20 cellular contexts compared by ENCODE assay signal in genomic region chr1:21524220-21524619, GRCh38. TPM values are rescaled to one million over a fixed set of nuclear protein-coding genes. Genes with fewer than 3 reads are reported as not detected.
DNase-seq lines count a peak whose midpoint lies in the region; ATAC-seq and TF ChIP-seq lines count a peak whose summit lies in the region.
"Had no signal": no experiment of that assay in that cellular context is flagged by ENCODE, and none has a peak within 500 bp of the region (broad histone marks: within the 10 kb centered on the region; RNA-seq: fewer than 3 reads in every experiment).

No MANE protein-coding gene starts in this region.

- H3K27ac ChIP-seq in left ventricle myocardium inferior (replicated peaks): peak overlapping the region; percentile 57
- no peak overlapping the region for H3K27ac ChIP-seq in right atrium auricular region
- peak overlapping the region; percentile 83 for H3K27ac ChIP-seq in cingulate gyrus (ENCODE audit: low read depth, low read length)
- H3K27ac ChIP-seq: HL-60 had no signal

- CTCF ChIA-PET in activated CD4-positive, alpha-beta T cell treated with anti-CD3 and anti-CD28 coated beads, Interleukin-2, amount 10 ng/mL, durations not matched to agents 7 days and 5 days (lab: Charles Lee): no interaction called here

- no peaks in the 10 kb centered on the region for H3K9me3 ChIP-seq in left ventricle myocardium inferior (replicated peaks)
- H3K9me3 ChIP-seq in right atrium auricular region: no peaks in the 10 kb centered on the region
- H3K9me3 ChIP-seq: MG63 had no signal

- H3K27ac Mint-ChIP-seq in nephron: peak overlapping the region in 2 of 3 experiments; percentile 65 to 66
- no peak overlapping the region for H3K27ac Mint-ChIP-seq in activated CD4-positive, alpha-beta T cell treated with anti-CD3 and anti-CD28 coated beads, Interleukin-2, amount 10 ng/mL, durations not matched to agents 7 days and 5 days

- H3K36me3 ChIP-seq in left ventricle myocardium inferior (no peaks in the 10 kb centered on the region), right atrium auricular region (no peaks in the 10 kb centered on the region)
- H3K36me3 ChIP-seq: MG63 had no signal

- H3K4me1 ChIP-seq in left ventricle myocardium inferior: peaks cover 11% of the 10 kb centered on the region
- no peaks in the 10 kb centered on the region for H3K4me1 ChIP-seq in right atrium auricular region

- H3K27me3 ChIP-seq in left ventricle myocardium inferior (ENCODE audit: low read depth) (no peaks in the 10 kb centered on the region), right atrium auricular region (no peaks in the 10 kb centered on the region)
- H3K27me3 ChIP-seq: MG63 had no signal

- H3K4me3 ChIP-seq in left ventricle myocardium inferior: no peak overlapping the region
- no peak overlapping the region for H3K4me3 ChIP-seq in right atrium auricular region
- H3K4me3 ChIP-seq: GM12878, MG63 had no signal

- no peak for DNase-seq in left ventricle myocardium inferior
- DNase-seq in right atrium auricular region (ENCODE audit: low spot score): no peak
- no peak for DNase-seq in activated CD4-positive, alpha-beta T cell treated with anti-CD3 and anti-CD28 coated beads, Interleukin-2, amount 10 ng/mL, durations not matched to agents 7 days and 5 days
- DNase-seq in stimulated activated CD4-positive, alpha-beta T cell treated with anti-CD3 and anti-CD28 coated beads, Interleukin-4, amount 100 ng/mL, for 1 hour: no peak
- DNase-seq in anterior cingulate cortex (lab: John Stamatoyannopoulos, UW): no peak
- DNase-seq: 8988T, Calu3, HCEC 1CT, KG1, MG63, NCI-H1105, NCI-H1694 treated with DMSO at 0.1 percent for 48 hours, NCI-H345, NCI-H526 treated with DMSO at 0.1 percent for 48 hours, Right ventricle myocardium superior had no signal

- POLR2A ChIA-PET in activated CD4-positive, alpha-beta T cell treated with anti-CD3 and anti-CD28 coated beads, Interleukin-2, amount 10 ng/mL, durations not matched to agents 7 days and 5 days (lab: Charles Lee): no interaction called here

- no peak for TF ChIP-seq CTCF in left ventricle myocardium inferior (IDR thresholded peaks at IDR 0.05; ENCODE audit: borderline replicate concordance)
- no peak for TF ChIP-seq CTCF in right atrium auricular region (IDR thresholded peaks at IDR 0.05)
- no peak for TF ChIP-seq CTCF in nephron (IDR thresholded peaks at IDR 0.05; ENCODE audit: unreplicated experiment in 3 of 3)

- H3K4me3 Mint-ChIP-seq in nephron: no peak overlapping the region
- no peak overlapping the region for H3K4me3 Mint-ChIP-seq in activated CD4-positive, alpha-beta T cell treated with anti-CD3 and anti-CD28 coated beads, Interleukin-2, amount 10 ng/mL, durations not matched to agents 7 days and 5 days

- peaks cover 15% of the 10 kb centered on the region for H3K27me3 Mint-ChIP-seq in nephron (ENCODE audit: low read depth)
- H3K27me3 Mint-ChIP-seq in activated CD4-positive, alpha-beta T cell treated with anti-CD3 and anti-CD28 coated beads, Interleukin-2, amount 10 ng/mL, durations not matched to agents 7 days and 5 days: peaks cover 3% of the 10 kb centered on the region

- H3K4me1 Mint-ChIP-seq in nephron: peaks cover 20% of the 10 kb centered on the region
- H3K4me1 Mint-ChIP-seq in activated CD4-positive, alpha-beta T cell treated with anti-CD3 and anti-CD28 coated beads, Interleukin-2, amount 10 ng/mL, durations not matched to agents 7 days and 5 days: no peaks in the 10 kb centered on the region

- H3K36me3 Mint-ChIP-seq in nephron (ENCODE audit: low read depth): no peaks in the 10 kb centered on the region
- H3K36me3 Mint-ChIP-seq in activated CD4-positive, alpha-beta T cell treated with anti-CD3 and anti-CD28 coated beads, Interleukin-2, amount 10 ng/mL, durations not matched to agents 7 days and 5 days (ENCODE audit: low read depth): no peaks in the 10 kb centered on the region

- ATAC-seq in GM21529 (IDR thresholded peaks at IDR 0.05; ENCODE audit: unreplicated experiment): no peak

- H3K9me3 Mint-ChIP-seq in nephron: no peaks in the 10 kb centered on the region
- no peaks in the 10 kb centered on the region for H3K9me3 Mint-ChIP-seq in activated CD4-positive, alpha-beta T cell treated with anti-CD3 and anti-CD28 coated beads, Interleukin-2, amount 10 ng/mL, durations not matched to agents 7 days and 5 days

- intact Hi-C loops in left ventricle myocardium inferior (cut with micrococcal nuclease): no loop called here

RNA-seq across cellular contexts. Expression of gene ALPL, which starts 15.0 kb away (rescaled TPM):
- total RNA-seq in left ventricle myocardium inferior (10.2 TPM), right atrium auricular region (10 to 100 TPM; 16.2 to 50.3 TPM)
- total RNA-seq in activated CD4-positive, alpha-beta T cell treated with anti-CD3 and anti-CD28 coated beads, Interleukin-2, amount 10 ng/mL, durations not matched to agents 7 days and 5 days: not detected

Comparison
In these comparisons a context has a peak if more than half of its experiments do, and no peak if none do; other contexts are left out.
1. H3K27ac ChIP-seq: peak in left ventricle myocardium inferior (single experiment) and cingulate gyrus (single experiment); none in right atrium auricular region (0 of 2).
2. RNA of gene ALPL, which starts 15.0 kb away (total RNA-seq): 16.2 to 50.3 TPM in right atrium auricular region and 10.2 TPM in left ventricle myocardium inferior (single experiment); not detected in activated CD4-positive, alpha-beta T cell treated with anti-CD3 and anti-CD28 coated beads, Interleukin-2, amount 10 ng/mL, durations not matched to agents 7 days and 5 days; every median in the first group is over 10 times any median in the second.